Comparison of ENCODE assay signal across 20 cellular contexts in the genomic region with DNA sequence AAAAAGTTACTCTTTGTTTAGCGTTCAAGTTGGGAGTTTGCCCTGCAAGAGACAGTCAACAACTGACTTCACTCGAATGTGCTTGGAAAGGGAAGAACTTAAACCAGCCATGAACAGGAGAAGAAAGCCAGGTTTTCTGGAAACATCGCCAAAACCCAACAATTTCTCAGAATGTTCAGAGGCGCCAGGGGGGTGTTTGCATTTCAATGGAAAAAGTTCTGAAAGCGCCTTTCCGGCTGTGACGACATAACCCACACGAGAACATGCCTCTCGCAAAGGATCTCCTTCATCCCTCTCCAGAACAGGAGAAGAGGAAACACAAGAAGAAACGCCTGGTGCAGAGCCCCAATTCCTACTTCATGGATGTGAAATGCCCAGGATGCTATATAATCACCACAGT.
"Had no signal": no experiment of that assay in that cellular context is flagged by ENCODE, and none has a peak within 500 bp of the region (broad histone marks: within the 10 kb centered on the region; RNA-seq: fewer than 3 reads in every experiment).

No MANE protein-coding gene starts in this region.

- H3K27ac Mint-ChIP-seq: endodermal cell; immature natural killer cell; natural killer cell treated with Interleukin-12 subunit alpha and Interleukin-12 subunit beta and Interleukin-15 and Interleukin-18, amount 100 ng/mL, for 72 hours; neural progenitor cell; progenitor cell of endocrine pancreas; stimulated activated effector memory CD8-positive, alpha-beta T cell treated with anti-CD3 and anti-CD28 coated beads, Interleukin-12 subunit alpha, Interleukin-12 subunit beta, amount 100 ng/mL, for 72 hours had no signal

- ATAC-seq: gastrocnemius medialis; natural killer cell treated with Interleukin-12 subunit alpha and Interleukin-12 subunit beta and Interleukin-15 and Interleukin-18, amount 100 ng/mL, for 72 hours; right lobe of liver; stimulated activated effector memory CD8-positive, alpha-beta T cell treated with anti-CD3 and anti-CD28 coated beads, Interleukin-12 subunit alpha, Interleukin-12 subunit beta, amount 100 ng/mL, for 72 hours; stimulated activated naive CD8-positive, alpha-beta T cell treated with anti-CD3 and anti-CD28 coated beads, Interleukin-15, Interleukin-2, amounts not matched to agents 100 U/mL and 50 U/mL, for 24 hours had no signal

- DNase-seq: effector CD4-positive, alpha-beta T cell; endodermal cell; erythroblast; gastrocnemius medialis; glutamatergic neuron; immature natural killer cell; ovary; right lobe of liver; stimulated activated CD4-positive, alpha-beta T cell treated with anti-CD3 and anti-CD28 coated beads, Interleukin-4, amount 100 ng/mL, for 1 hour; stimulated activated CD8-positive, alpha-beta memory T cell treated with anti-CD3 and anti-CD28 coated beads, Interleukin-4, amount 100 ng/mL, for 48 hours; stimulated activated naive CD8-positive, alpha-beta T cell treated with anti-CD3 and anti-CD28 coated beads, Interleukin-15, Interleukin-2, amounts not matched to agents 100 U/mL and 50 U/mL, for 24 hours; tibial artery; upper lobe of left lung; uterus had no signal

- H3K27ac ChIP-seq: coronary artery, gastrocnemius medialis, neural progenitor cell, ovary, right lobe of liver, suprapubic skin, tibial artery, upper lobe of left lung, uterus had no signal

- H3K4me3 Mint-ChIP-seq: endodermal cell; immature natural killer cell; natural killer cell treated with Interleukin-12 subunit alpha and Interleukin-12 subunit beta and Interleukin-15 and Interleukin-18, amount 100 ng/mL, for 72 hours; neural progenitor cell; stimulated activated effector memory CD8-positive, alpha-beta T cell treated with anti-CD3 and anti-CD28 coated beads, Interleukin-12 subunit alpha, Interleukin-12 subunit beta, amount 100 ng/mL, for 72 hours had no signal

- H3K9me3 Mint-ChIP-seq: endodermal cell; natural killer cell treated with Interleukin-12 subunit alpha and Interleukin-12 subunit beta and Interleukin-15 and Interleukin-18, amount 100 ng/mL, for 72 hours; neural progenitor cell had no signal

- H3K36me3 Mint-ChIP-seq: immature natural killer cell; natural killer cell treated with Interleukin-12 subunit alpha and Interleukin-12 subunit beta and Interleukin-15 and Interleukin-18, amount 100 ng/mL, for 72 hours; neural progenitor cell; stimulated activated effector memory CD8-positive, alpha-beta T cell treated with anti-CD3 and anti-CD28 coated beads, Interleukin-12 subunit alpha, Interleukin-12 subunit beta, amount 100 ng/mL, for 72 hours had no signal

- H3K4me1 Mint-ChIP-seq: immature natural killer cell; neural progenitor cell; stimulated activated effector memory CD8-positive, alpha-beta T cell treated with anti-CD3 and anti-CD28 coated beads, Interleukin-12 subunit alpha, Interleukin-12 subunit beta, amount 100 ng/mL, for 72 hours had no signal
